ENCODE assay signal across 9 cellular contexts in the genomic region with DNA sequence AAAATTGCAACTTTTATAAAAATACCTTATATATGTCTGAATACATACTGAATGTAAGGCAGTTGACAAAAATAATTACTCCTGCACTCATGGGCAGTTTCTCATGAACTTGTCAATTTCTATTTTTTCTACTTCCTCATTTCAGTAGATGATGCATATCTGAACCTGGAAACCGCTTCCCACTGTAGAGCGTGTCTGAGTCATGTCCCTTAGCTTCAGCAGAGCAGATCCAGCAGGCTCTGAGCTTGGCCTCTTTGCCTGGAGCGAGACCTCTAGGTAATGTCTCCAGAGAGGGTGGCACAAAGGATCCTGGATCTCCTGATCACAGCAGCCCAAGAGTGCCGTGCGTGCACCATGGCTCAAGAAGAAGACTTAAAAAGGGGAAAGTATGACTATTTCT. TPM values are rescaled to one million over a fixed set of nuclear protein-coding genes. Genes with fewer than 3 reads are reported as not detected.
DNase-seq lines count a peak whose midpoint lies in the region; ATAC-seq and TF ChIP-seq lines count a peak whose summit lies in the region.
"Not testable (repeated sequence)": the region's sequence is repeated elsewhere in the genome, so short reads cannot be mapped to it uniquely, and the experiment has no call there.
"Had no signal": no experiment of that assay in that cellular context is flagged by ENCODE, and none has a peak within 500 bp of the region (broad histone marks: within the 10 kb centered on the region; RNA-seq: fewer than 3 reads in every experiment).

No MANE protein-coding gene starts in this region.

- H3K36me3 ChIP-seq in Karpas-422 (ENCODE audit: insufficient read depth, low read length), result not testable (repeated sequence)

- H3K4me3 ChIP-seq in GM12864 (ENCODE audit: low read depth, low read length); Karpas-422 (ENCODE audit: low read length): not testable (repeated sequence)

- peak overlapping the region; percentile 46 for H3K4me2 ChIP-seq in Karpas-422 (ENCODE audit: low read depth, low read length, poor library complexity, severe bottlenecking)

- not testable (repeated sequence) for H3K9me3 ChIP-seq in Karpas-422 (ENCODE audit: low read length); T-helper 17 cell (ENCODE audit: control insufficient read depth, low read length, poor library complexity, severe bottlenecking)

- ATAC-seq in GM19324 (IDR thresholded peaks at IDR 0.05; ENCODE audit: low FRiP score, unreplicated experiment), result peak; percentile 84
- ATAC-seq in GM21825 (IDR thresholded peaks at IDR 0.05; ENCODE audit: unreplicated experiment), result peak; percentile 98
- peak; percentile 96 for ATAC-seq in HG03097 (IDR thresholded peaks at IDR 0.05; ENCODE audit: low FRiP score, unreplicated experiment)
- peak; percentile 49 for ATAC-seq in T-helper 17 cell
- ATAC-seq in central memory CD8-positive, alpha-beta T cell (replicated peaks; ENCODE audit: extremely low read depth, poor library complexity, severe bottlenecking), result peak; percentile 40
- ATAC-seq in stimulated activated naive B cell treated with anti-CD40 and anti-IgM and Interleukin-4, amounts not matched to agents 10 μg/mL and 1 μg/mL and 100 μg/mL, for 72 hours (replicated peaks), result peak; percentile 100

- not testable (repeated sequence) for H2AFZ ChIP-seq in Karpas-422 (ENCODE audit: low read length)

- not testable (repeated sequence) for H3K4me1 Mint-ChIP-seq in T-helper 17 cell; central memory CD8-positive, alpha-beta T cell
- H3K4me1 Mint-ChIP-seq in stimulated activated naive B cell treated with anti-CD40 and anti-IgM and Interleukin-4, amounts not matched to agents 10 μg/mL and 1 μg/mL and 100 μg/mL, for 72 hours, result peaks cover 4 to 12% of the 10 kb centered on the region in 2 donors

- H3K27ac Mint-ChIP-seq in T-helper 17 cell; central memory CD8-positive, alpha-beta T cell (ENCODE audit: low read depth); stimulated activated naive B cell treated with anti-CD40 and anti-IgM and Interleukin-4, amounts not matched to agents 10 μg/mL and 1 μg/mL and 100 μg/mL, for 72 hours: not testable (repeated sequence)

- not testable (repeated sequence) for H3K27me3 ChIP-seq in Karpas-422 (ENCODE audit: low read length)

- not testable (repeated sequence) for H3K9me3 Mint-ChIP-seq in central memory CD8-positive, alpha-beta T cell; stimulated activated naive B cell treated with anti-CD40 and anti-IgM and Interleukin-4, amounts not matched to agents 10 μg/mL and 1 μg/mL and 100 μg/mL, for 72 hours

- DNase-seq in GM12864 (ENCODE audit: low read depth) (peak; percentile 8), Karpas-422 (peak; percentile 59)
- not testable (repeated sequence) for DNase-seq in T-helper 17 cell; central memory CD8-positive, alpha-beta T cell (ENCODE audit: low spot score in 2 of 2)
- peak; percentile 43 for DNase-seq in stimulated activated naive B cell treated with anti-CD40 and anti-IgM and Interleukin-4, amounts not matched to agents 10 μg/mL and 1 μg/mL and 100 μg/mL, for 72 hours

- H3K79me2 ChIP-seq in Karpas-422 (ENCODE audit: low read length), result not testable (repeated sequence)

- not testable (repeated sequence) for H3K27ac ChIP-seq in Karpas-422 (ENCODE audit: low read length)

- H3K4me1 ChIP-seq in Karpas-422 (ENCODE audit: low read length), result not testable (repeated sequence)

- H3K9me2 ChIP-seq in Karpas-422 (replicated peaks; ENCODE audit: insufficient read depth, low read length), result not testable (repeated sequence)

- not testable (repeated sequence) for H4K20me1 ChIP-seq in Karpas-422 (ENCODE audit: insufficient read depth, low read depth, low read length)

- not testable (repeated sequence) for TF ChIP-seq CTCF in GM12864 (IDR thresholded peaks at IDR 0.05; ENCODE audit: low read depth, low read length, missing control alignments)

- H3K9ac ChIP-seq in Karpas-422 (ENCODE audit: low read length), result not testable (repeated sequence)

- H3K4me3 Mint-ChIP-seq in T-helper 17 cell; central memory CD8-positive, alpha-beta T cell: not testable (repeated sequence)
- peak overlapping the region; percentile 4 to 72 for H3K4me3 Mint-ChIP-seq in stimulated activated naive B cell treated with anti-CD40 and anti-IgM and Interleukin-4, amounts not matched to agents 10 μg/mL and 1 μg/mL and 100 μg/mL, for 72 hours

- H3K36me3 Mint-ChIP-seq in T-helper 17 cell (ENCODE audit: low read depth); central memory CD8-positive, alpha-beta T cell (ENCODE audit: insufficient read depth); stimulated activated naive B cell treated with anti-CD40 and anti-IgM and Interleukin-4, amounts not matched to agents 10 μg/mL and 1 μg/mL and 100 μg/mL, for 72 hours: not testable (repeated sequence)

- H3K27me3 Mint-ChIP-seq in T-helper 17 cell; central memory CD8-positive, alpha-beta T cell; stimulated activated naive B cell treated with anti-CD40 and anti-IgM and Interleukin-4, amounts not matched to agents 10 μg/mL and 1 μg/mL and 100 μg/mL, for 72 hours: not testable (repeated sequence)

RNA-seq across cellular contexts. Expression of a gene that starts 54.0 kb away (rescaled TPM):
- not detected in 2 replicates for total RNA-seq in Karpas-422 (2014; rRNA removed; shearing (Covaris generic); ENCODE audit: low replicate concordance)
- not detected for total RNA-seq in T-helper 17 cell
- total RNA-seq: colonic mucosa had no signal

Comparison
In these comparisons a context has a peak if more than half of its experiments do, and no peak if none do; other contexts are left out.
1. ATAC-seq: peak in every context shown above with its lines; median percentile 100 in stimulated activated naive B cell treated with anti-CD40 and anti-IgM and Interleukin-4, amounts not matched to agents 10 μg/mL and 1 μg/mL and 100 μg/mL, for 72 hours; 98 in GM21825; 96 in HG03097; 84 in GM19324; 49 in T-helper 17 cell; 40 in central memory CD8-positive, alpha-beta T cell.